17 cellular contexts compared by ENCODE assay signal in the genomic region with DNA sequence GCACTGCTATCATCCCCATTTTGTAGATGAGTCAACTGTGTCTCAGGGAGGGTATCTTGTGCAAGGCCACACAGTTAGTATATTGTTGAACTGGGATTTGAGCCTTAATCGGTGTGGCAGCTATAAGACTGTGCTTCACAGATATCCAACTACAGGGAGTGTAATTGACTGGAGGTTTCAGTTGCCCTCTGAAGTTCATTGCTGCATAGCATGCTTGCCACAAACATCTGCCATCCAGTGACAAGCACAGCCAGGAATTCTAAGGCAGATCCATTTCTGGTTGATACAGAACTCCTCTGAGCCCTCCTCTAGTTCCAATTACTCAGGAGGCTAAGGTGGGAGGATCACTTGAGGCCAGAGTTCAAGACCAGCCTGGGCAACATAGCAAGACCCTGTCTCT. TPM values are rescaled to one million over a fixed set of nuclear protein-coding genes. Genes with fewer than 3 reads are reported as not detected.
"Had no signal": no experiment of that assay in that cellular context is flagged by ENCODE, and none has a peak within 500 bp of the region (broad histone marks: within the 10 kb centered on the region; RNA-seq: fewer than 3 reads in every experiment).

No MANE protein-coding gene starts in this region.

- H2AFZ ChIP-seq: parathyroid adenoma had no signal

- H3K4me3 Mint-ChIP-seq: activated naive CD8-positive, alpha-beta T cell treated with anti-CD3 and anti-CD28 coated beads for 36 hours; activated T-helper 1 cell treated with anti-CD3 and anti-CD28 coated beads, Interleukin-12 subunit alpha, Interleukin-12 subunit beta, Interleukin-2, Interleukin-4 antibody, amounts not matched to agents 30 ng/mL and 10 ng/mL and 1 ng/mL, durations not matched to agents 14 hours and 24 hours and 36 hours; naive B cell; stimulated activated memory B cell treated with anti-CD40 and anti-IgM and Interleukin-4, amounts not matched to agents 10 μg/mL and 1 μg/mL and 100 μg/mL, for 72 hours had no signal

- H3K9me3 ChIP-seq: thyroid gland had no signal

- H3K4me3 ChIP-seq: lung, thyroid gland had no signal

- H3K27ac Mint-ChIP-seq: activated naive CD8-positive, alpha-beta T cell treated with anti-CD3 and anti-CD28 coated beads for 36 hours; activated T-helper 1 cell treated with anti-CD3 and anti-CD28 coated beads, Interleukin-12 subunit alpha, Interleukin-12 subunit beta, Interleukin-2, Interleukin-4 antibody, amounts not matched to agents 30 ng/mL and 10 ng/mL and 1 ng/mL, durations not matched to agents 14 hours and 24 hours and 36 hours; stimulated activated memory B cell treated with anti-CD40 and anti-IgM and Interleukin-4, amounts not matched to agents 10 μg/mL and 1 μg/mL and 100 μg/mL, for 72 hours had no signal

- H3K9ac ChIP-seq: parathyroid adenoma had no signal

- DNase-seq: activated CD4-positive, alpha-beta T cell treated with anti-CD3 and anti-CD28 coated beads, Interleukin-2, amount 50 U/mL, for 1 hour; activated naive CD8-positive, alpha-beta T cell treated with anti-CD3 and anti-CD28 coated beads for 36 hours; anterior cingulate cortex; islet precursor cell; midbrain; naive B cell; stimulated activated CD4-positive, alpha-beta T cell treated with anti-CD3 and anti-CD28 coated beads, Interleukin-2, amount 100 ng/mL, for 48 hours; thyroid gland had no signal

- H3K27ac ChIP-seq: epithelial cell of prostate, parathyroid adenoma, thyroid gland had no signal

- H3K4me1 ChIP-seq: parathyroid adenoma, thyroid gland had no signal

- H3K27me3 ChIP-seq: thyroid gland had no signal

- H3K79me2 ChIP-seq: parathyroid adenoma had no signal

- H3K4me1 Mint-ChIP-seq: activated naive CD8-positive, alpha-beta T cell treated with anti-CD3 and anti-CD28 coated beads for 36 hours; naive B cell; stimulated activated memory B cell treated with anti-CD40 and anti-IgM and Interleukin-4, amounts not matched to agents 10 μg/mL and 1 μg/mL and 100 μg/mL, for 72 hours had no signal

- H3K36me3 ChIP-seq: thyroid gland had no signal

RNA-seq across cellular contexts. Expression of gene FSD2, which starts 16.4 kb away (rescaled TPM):
- total RNA-seq: activated naive CD8-positive, alpha-beta T cell treated with anti-CD3 and anti-CD28 coated beads for 36 hours; activated T-helper 1 cell treated with anti-CD3 and anti-CD28 coated beads, Interleukin-12 subunit alpha, Interleukin-12 subunit beta, Interleukin-2, Interleukin-4 antibody, amounts not matched to agents 30 ng/mL and 10 ng/mL and 1 ng/mL, durations not matched to agents 14 hours and 24 hours and 36 hours; chondrocyte; dermis microvascular lymphatic vessel endothelial cell; renal cortical epithelial cell had no signal
- polyA plus RNA-seq: urinary bladder had no signal
